In the genomic region with DNA sequence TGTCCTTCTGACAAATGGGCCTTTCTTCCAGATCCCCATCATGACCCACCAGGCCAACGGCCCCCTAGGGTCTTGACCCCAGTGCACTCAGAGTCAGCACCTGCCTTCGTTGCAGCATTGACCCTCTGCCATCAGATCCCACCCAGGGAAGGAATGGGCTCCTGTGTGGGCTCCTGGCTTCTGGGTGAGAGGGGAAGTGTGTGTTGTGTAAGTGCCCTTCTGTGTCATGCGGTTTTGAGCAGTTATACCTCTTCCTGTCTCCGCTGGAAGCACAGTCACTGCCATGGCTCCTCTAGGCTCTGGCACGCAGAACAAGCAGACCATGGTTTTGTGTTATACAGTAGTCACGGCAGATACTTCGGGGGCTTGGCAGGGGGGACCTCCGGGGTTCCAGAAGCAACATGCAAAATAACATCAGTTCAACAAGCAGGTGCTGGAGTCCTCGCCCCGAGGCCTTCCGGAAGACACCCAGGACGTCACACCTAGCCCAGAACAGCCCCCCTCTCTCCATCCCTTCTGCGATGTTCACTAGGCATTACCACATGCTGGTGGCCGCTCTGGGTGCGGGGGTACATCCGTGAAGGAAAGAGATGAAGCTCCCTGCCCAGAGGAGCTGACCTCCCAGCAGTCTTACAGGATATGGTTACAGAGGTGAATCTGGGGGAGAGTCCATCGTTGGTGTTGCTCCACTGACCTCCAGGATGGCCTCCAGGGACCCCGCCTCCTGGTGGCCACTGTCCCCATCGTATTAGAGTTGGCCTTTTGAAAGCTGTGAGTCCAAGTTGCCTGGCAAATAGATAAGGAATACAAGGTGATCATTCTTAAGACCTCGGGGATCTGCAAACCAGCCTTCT, we compare ENCODE assay signal across 8 cellular contexts. TPM values are rescaled to one million over a fixed set of nuclear protein-coding genes. Genes with fewer than 3 reads are reported as not detected.
DNase-seq lines count a peak whose midpoint lies in the region; ATAC-seq and TF ChIP-seq lines count a peak whose summit lies in the region.

No MANE protein-coding gene starts in this region.

- intact Hi-C loops in CD14-positive monocyte (cut with micrococcal nuclease): loop anchor here (1.0 to 5.0 kb wide), 2 partner anchors 35 to 36 kb away; partner anchors contain the start of gene NPHP4 (in 1 of the 2)

- H3K79me2 ChIP-seq in hepatocyte: no peaks in the 10 kb centered on the region

- H3K4me1 Mint-ChIP-seq in CD14-positive monocyte: peaks cover 73% of the 10 kb centered on the region

- no peaks in the 10 kb centered on the region for H3K36me3 ChIP-seq in hepatocyte (replicated peaks; ENCODE audit: insufficient read depth, low read depth)

- H3K4me1 ChIP-seq in hepatocyte (ENCODE audit: insufficient read depth): no peaks in the 10 kb centered on the region

- no peaks in the 10 kb centered on the region for H3K9me3 ChIP-seq in hepatocyte (ENCODE audit: low read depth)

- H2AFZ ChIP-seq in hepatocyte: no peak overlapping the region

- TF ChIP-seq CTCF in CD14-positive monocyte (IDR thresholded peaks at IDR 0.05) (peak; percentile 65), coronary artery (IDR thresholded peaks at IDR 0.05) (no peak), hepatocyte (IDR thresholded peaks at IDR 0.05; ENCODE audit: poor library complexity) (no peak)

- H3K27me3 Mint-ChIP-seq in CD14-positive monocyte (ENCODE audit: low read depth in 3 of 3): peaks cover 0 to 6% (median 0%) of the 10 kb centered on the region in 3 donors

- DNase-seq in CD14-positive monocyte (ENCODE audit: low spot score) (peak; percentile 88), coronary artery (ENCODE audit: low spot score) (no peak), hepatocyte (ENCODE audit: low spot score) (no peak), NCI-H1048 (lab: John Stamatoyannopoulos, UW) (no peak)
- peak; percentile 64 for DNase-seq in stimulated activated CD4-positive, alpha-beta T cell treated with anti-CD3 and anti-CD28 coated beads, Interleukin-1b, Interleukin-23, amount 100 ng/mL, for 48 hours

- no peaks in the 10 kb centered on the region for H3K9me2 ChIP-seq in hepatocyte (replicated peaks; ENCODE audit: insufficient read depth)

- peak overlapping the region; percentile 87 to 94 for H3K4me3 Mint-ChIP-seq in CD14-positive monocyte

- peaks cover 0 to 1% (median 0%) of the 10 kb centered on the region in 7 donors for H3K9me3 Mint-ChIP-seq in CD14-positive monocyte

- H3K27ac Mint-ChIP-seq in CD14-positive monocyte: peak overlapping the region; percentile 97 to 100 (median 99)

- H3K4me3 ChIP-seq in coronary artery (peak overlapping the region; percentile 54), hepatocyte (no peak overlapping the region)

- no peaks in the 10 kb centered on the region for H3K27me3 ChIP-seq in hepatocyte

- peak overlapping the region in 1 of 2 donors; percentile 58 for H3K27ac ChIP-seq in coronary artery
- no peak overlapping the region for H3K27ac ChIP-seq in hepatocyte

- no peak overlapping the region for H3K4me2 ChIP-seq in hepatocyte

- 90% methylated on average over 20 of the region's 20 CpGs for WGBS in hepatocyte (ENCODE audit: low lambda C conversion rate, missing lambda C conversion rate)

- ATAC-seq in HG03159 (IDR thresholded peaks at IDR 0.05; ENCODE audit: unreplicated experiment) (peak; percentile 33), GM18867 (IDR thresholded peaks at IDR 0.05; ENCODE audit: unreplicated experiment) (no peak)
- peak; percentile 58 to 59 for ATAC-seq in activated CD4-positive, CD25-positive, alpha-beta regulatory T cell treated with anti-CD3 and anti-CD28 coated beads, Interleukin-2, amount 50 U/mL, for 24 hours

- peaks cover 32 to 40% of the 10 kb centered on the region in 2 donors for H3K36me3 Mint-ChIP-seq in CD14-positive monocyte

- H4K20me1 ChIP-seq in hepatocyte (ENCODE audit: insufficient read depth, poor library complexity, severe bottlenecking): no peaks in the 10 kb centered on the region

RNA-seq across cellular contexts. Expression of gene KCNAB2, which starts 17.4 kb away (rescaled TPM):
- polyA plus RNA-seq in CD14-positive monocyte (10 to 100 TPM; 11.5 to 22.7 TPM), hepatocyte (3.1 and 7.4 TPM in 2 replicates)
- 3.5 and 3.7 TPM in 2 replicates for total RNA-seq in hepatocyte

RNA-seq across cellular contexts. Expression of gene NPHP4, which starts 36.0 kb away (rescaled TPM):
- polyA plus RNA-seq in CD14-positive monocyte (1 to 10 TPM in 1 of 2 donors, under 1 TPM in 1; 0.39 to 1.2 TPM), hepatocyte (5.6 and 6.7 TPM in 2 replicates)
- 5.4 and 6.0 TPM in 2 replicates for total RNA-seq in hepatocyte

Comparison
In these comparisons a context has a peak if more than half of its experiments do, and no peak if none do; other contexts are left out.
1. DNase-seq: peak in CD14-positive monocyte (single experiment) and stimulated activated CD4-positive, alpha-beta T cell treated with anti-CD3 and anti-CD28 coated beads, Interleukin-1b, Interleukin-23, amount 100 ng/mL, for 48 hours (single experiment); none in coronary artery (single experiment), hepatocyte (single experiment) and NCI-H1048 (single experiment).